11 cellular contexts compared by ENCODE assay signal in the genomic region with DNA sequence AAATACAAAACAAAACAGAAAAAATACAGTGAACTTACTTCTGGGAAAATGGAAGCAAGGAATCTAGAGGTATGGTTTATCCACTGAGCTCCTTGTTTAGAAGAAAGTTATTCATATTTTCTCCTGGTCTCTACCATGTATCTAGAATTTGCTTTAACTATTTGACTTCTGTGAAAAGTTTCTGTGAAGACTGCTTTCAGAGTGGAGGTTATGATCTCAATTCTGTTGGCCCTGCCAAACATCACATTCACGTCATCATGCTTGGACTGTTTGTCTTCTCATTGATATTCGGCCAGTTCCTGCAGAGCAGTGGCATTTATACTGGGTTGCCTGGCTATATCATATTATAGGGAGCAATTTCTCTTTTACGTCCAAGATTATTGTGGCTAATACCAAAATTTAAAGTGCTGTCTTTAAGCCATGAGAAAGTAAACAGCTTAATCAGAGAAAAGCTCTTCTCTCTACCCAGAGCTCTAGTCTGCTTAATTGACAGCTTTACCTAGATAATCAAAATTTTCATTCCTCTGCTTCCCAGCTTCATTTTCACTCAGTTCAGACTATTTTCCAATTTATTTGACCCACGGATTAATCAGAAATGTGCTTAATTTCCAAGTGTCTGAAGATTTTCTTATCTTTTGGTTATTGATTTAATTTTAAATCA. TPM values are rescaled to one million over a fixed set of nuclear protein-coding genes. Genes with fewer than 3 reads are reported as not detected.
DNase-seq lines count a peak whose midpoint lies in the region; ATAC-seq, FAIRE-seq and TF ChIP-seq lines count a peak whose summit lies in the region.
"Had no signal": no experiment of that assay in that cellular context is flagged by ENCODE, and none has a peak within 500 bp of the region (broad histone marks: within the 10 kb centered on the region; RNA-seq: fewer than 3 reads in every experiment).

A gene with protein sequence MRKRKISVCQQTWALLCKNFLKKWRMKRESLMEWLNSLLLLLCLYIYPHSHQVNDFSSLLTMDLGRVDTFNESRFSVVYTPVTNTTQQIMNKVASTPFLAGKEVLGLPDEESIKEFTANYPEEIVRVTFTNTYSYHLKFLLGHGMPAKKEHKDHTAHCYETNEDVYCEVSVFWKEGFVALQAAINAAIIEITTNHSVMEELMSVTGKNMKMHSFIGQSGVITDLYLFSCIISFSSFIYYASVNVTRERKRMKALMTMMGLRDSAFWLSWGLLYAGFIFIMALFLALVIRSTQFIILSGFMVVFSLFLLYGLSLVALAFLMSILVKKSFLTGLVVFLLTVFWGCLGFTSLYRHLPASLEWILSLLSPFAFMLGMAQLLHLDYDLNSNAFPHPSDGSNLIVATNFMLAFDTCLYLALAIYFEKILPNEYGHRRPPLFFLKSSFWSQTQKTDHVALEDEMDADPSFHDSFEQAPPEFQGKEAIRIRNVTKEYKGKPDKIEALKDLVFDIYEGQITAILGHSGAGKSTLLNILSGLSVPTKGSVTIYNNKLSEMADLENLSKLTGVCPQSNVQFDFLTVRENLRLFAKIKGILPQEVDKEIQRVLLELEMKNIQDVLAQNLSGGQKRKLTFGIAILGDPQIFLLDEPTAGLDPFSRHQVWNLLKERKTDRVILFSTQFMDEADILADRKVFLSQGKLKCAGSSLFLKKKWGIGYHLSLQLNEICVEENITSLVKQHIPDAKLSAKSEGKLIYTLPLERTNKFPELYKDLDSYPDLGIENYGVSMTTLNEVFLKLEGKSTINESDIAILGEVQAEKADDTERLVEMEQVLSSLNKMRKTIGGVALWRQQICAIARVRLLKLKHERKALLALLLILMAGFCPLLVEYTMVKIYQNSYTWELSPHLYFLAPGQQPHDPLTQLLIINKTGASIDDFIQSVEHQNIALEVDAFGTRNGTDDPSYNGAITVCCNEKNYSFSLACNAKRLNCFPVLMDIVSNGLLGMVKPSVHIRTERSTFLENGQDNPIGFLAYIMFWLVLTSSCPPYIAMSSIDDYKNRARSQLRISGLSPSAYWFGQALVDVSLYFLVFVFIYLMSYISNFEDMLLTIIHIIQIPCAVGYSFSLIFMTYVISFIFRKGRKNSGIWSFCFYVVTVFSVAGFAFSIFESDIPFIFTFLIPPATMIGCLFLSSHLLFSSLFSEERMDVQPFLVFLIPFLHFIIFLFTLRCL (N-terminal part only) (minus strand): TSS at position 212 of the 661 bp plus-strand sequence. CDS start 13,358 bp downstream, outside the sequence.

- H3K9ac ChIP-seq in IMR-90 (ENCODE audit: low read depth, low read length) (peak within 1 kb of the TSS; percentile 78), endothelial cell of umbilical vein (replicated peaks; ENCODE audit: extremely low read depth, insufficient read depth, low read length) (no peak within 1 kb of the TSS), mesenchymal stem cell (ENCODE audit: low read length) (peak within 1 kb of the TSS; percentile 95), subcutaneous abdominal adipose tissue (ENCODE audit: low read length in 5 of 5) (peak within 1 kb of the TSS in 4 of 5 donors; percentile 21 to 71 (median 52))

- H3K9me3 ChIP-seq in IMR-90 (ENCODE audit: control insufficient read depth, insufficient read depth, low read length) (no peaks in the 10 kb centered on the region), endothelial cell of umbilical vein (replicated peaks; ENCODE audit: control insufficient read depth, insufficient read depth, low read length) (no peaks in the 10 kb centered on the region), mesenchymal stem cell (ENCODE audit: control insufficient read depth, low read length) (no peaks in the 10 kb centered on the region), subcutaneous abdominal adipose tissue (ENCODE audit: control insufficient read depth in 5 of 5, low read length in 5 of 5) (no peaks in the 10 kb centered on the region)

- dilution Hi-C loops in IMR-90 (cut with HindIII; ENCODE audit: low sequenced_read_pairs, unreplicated experiment): no loop called here
- dilution Hi-C loops in endothelial cell of umbilical vein (cut with MboI; ENCODE audit: extremely low pct_ligation_motif_present, low sequenced_read_pairs): no loop called here

- no peak within 1 kb of the TSS for H2AK5ac ChIP-seq in IMR-90 (ENCODE audit: low read depth, low read length)
- H2AK5ac ChIP-seq in mesenchymal stem cell (ENCODE audit: low read length, severe bottlenecking): no peak within 1 kb of the TSS

- H3K56ac ChIP-seq in IMR-90 (ENCODE audit: extremely low read depth, insufficient read depth, low read length): no peak within 1 kb of the TSS

- H2BK15ac ChIP-seq in IMR-90 (ENCODE audit: low read depth, low read length) (no peak within 1 kb of the TSS), mesenchymal stem cell (ENCODE audit: low read depth, poor library complexity, severe bottlenecking) (no peak within 1 kb of the TSS)

- H3K27me3 ChIP-seq in IMR-90 (ENCODE audit: control insufficient read depth, insufficient read depth, low read length) (no peaks in the 10 kb centered on the region), endothelial cell of umbilical vein (ENCODE audit: control insufficient read depth in 2 of 2, insufficient read depth in 2 of 2, low read length in 2 of 2) (peaks cover 0 to 2% of the 10 kb centered on the region in 2 experiments), mesenchymal stem cell (ENCODE audit: control insufficient read depth in 1 of 2, insufficient read depth in 1 of 2, low read length in 2 of 2) (no peaks in the 10 kb centered on the region), subcutaneous abdominal adipose tissue (ENCODE audit: control insufficient read depth in 5 of 5, insufficient read depth in 4 of 5, low read length in 5 of 5) (no peaks in the 10 kb centered on the region)

- H3K27ac ChIP-seq in IMR-90 (ENCODE audit: insufficient read depth, low read length) (peak within 1 kb of the TSS; percentile 85; the same call in 1 of the 2 replicates), endothelial cell of umbilical vein (ENCODE audit: insufficient read depth, low read depth, low read length) (no peak within 1 kb of the TSS), mesenchymal stem cell (ENCODE audit: low read length, poor library complexity, severe bottlenecking) (no peak within 1 kb of the TSS), subcutaneous abdominal adipose tissue (ENCODE audit: low read depth, low read length) (peak within 1 kb of the TSS; percentile 18)

- no peak for TF ChIP-seq CTCF in IMR-90 (conservative IDR thresholded peaks at IDR 0.05; ENCODE audit: low read depth, low read length)
- no peak for TF ChIP-seq CTCF in endothelial cell of umbilical vein (IDR thresholded peaks at IDR 0.05; ENCODE audit: extremely low read depth in 1 of 2, insufficient read depth in 1 of 2, low read depth in 1 of 2, low read length in 2 of 2)

- H3K27ac Mint-ChIP-seq in activated T-helper 17 cell treated with anti-CD3 and anti-CD28 coated beads, Interleukin-2, amount 50 U/mL, for 72 hours: no peak within 1 kb of the TSS
- H3K27ac Mint-ChIP-seq: activated CD4-positive, alpha-beta T cell treated with anti-CD3 and anti-CD28 coated beads for 36 hours had no signal

- peak within 1 kb of the TSS; percentile 94 for H4K5ac ChIP-seq in IMR-90 (ENCODE audit: low read depth, low read length)

- no peak within 1 kb of the TSS for H2BK12ac ChIP-seq in mesenchymal stem cell (ENCODE audit: low read length in 2 of 2)

- no peak for TF ChIP-seq POLR2A in IMR-90 (IDR thresholded peaks at IDR 0.05; ENCODE audit: low read depth, low read length)
- TF ChIP-seq POLR2A in endothelial cell of umbilical vein (IDR thresholded peaks at IDR 0.05; ENCODE audit: low read depth, low read length): no peak

- peak within 1 kb of the TSS; percentile 13; the same call in 1 of the 2 replicates for H4K91ac ChIP-seq in IMR-90 (ENCODE audit: insufficient read depth, low read depth, low read length)
- H4K91ac ChIP-seq in mesenchymal stem cell (ENCODE audit: low read length): no peak within 1 kb of the TSS

- no peak for TF ChIP-seq RAD21 in IMR-90 (IDR thresholded peaks at IDR 0.05; ENCODE audit: low read length)

- no peak within 1 kb of the TSS for H2AK9ac ChIP-seq in IMR-90 (replicated peaks; ENCODE audit: low read depth, low read length, poor library complexity)

- peak within 1 kb of the TSS; percentile 94 for H3K4me2 ChIP-seq in IMR-90 (ENCODE audit: low read depth, low read length)
- H3K4me2 ChIP-seq in endothelial cell of umbilical vein (ENCODE audit: insufficient read depth, low read length): no peak within 1 kb of the TSS
- no peak within 1 kb of the TSS for H3K4me2 ChIP-seq in mesenchymal stem cell (ENCODE audit: low read length, poor library complexity, severe bottlenecking)

- no peaks in the 10 kb centered on the region for H3K79me2 ChIP-seq in endothelial cell of umbilical vein (ENCODE audit: control insufficient read depth, insufficient read depth, low read length)

- FAIRE-seq in endothelial cell of umbilical vein (lab: Jason Lieb, UNC): no peak

- POLR2A ChIA-PET in IMR-90 (lab: Charles Lee; ENCODE audit: unreplicated experiment) (no interaction called here), endothelial cell of umbilical vein (lab: Charles Lee) (no interaction called here)

- no peak within 1 kb of the TSS for H3K23ac ChIP-seq in IMR-90 (ENCODE audit: low read depth, low read length)
- H3K23ac ChIP-seq in mesenchymal stem cell (ENCODE audit: low read length in 2 of 2): no peak within 1 kb of the TSS

- peak within 1 kb of the TSS; percentile 95 for H3K18ac ChIP-seq in IMR-90 (ENCODE audit: low read depth, low read length)
- H3K18ac ChIP-seq in mesenchymal stem cell (ENCODE audit: low read depth in 1 of 2, low read length in 2 of 2): no peak within 1 kb of the TSS

- no peak within 1 kb of the TSS for H2BK120ac ChIP-seq in IMR-90 (ENCODE audit: low read depth, low read length)
- no peak within 1 kb of the TSS for H2BK120ac ChIP-seq in mesenchymal stem cell (ENCODE audit: low read depth, low read length)

- H3K36me3 ChIP-seq in IMR-90 (ENCODE audit: control insufficient read depth, insufficient read depth, low read length) (no peaks in the 10 kb centered on the region), endothelial cell of umbilical vein (ENCODE audit: control insufficient read depth in 2 of 2, extremely low read depth in 1 of 2, insufficient read depth in 2 of 2, low read length in 2 of 2) (no peaks in the 10 kb centered on the region), mesenchymal stem cell (ENCODE audit: control insufficient read depth in 1 of 2, insufficient read depth in 2 of 2, low read depth in 1 of 2, low read length in 2 of 2) (no peaks in the 10 kb centered on the region), subcutaneous abdominal adipose tissue (ENCODE audit: control insufficient read depth in 5 of 5, insufficient read depth in 5 of 5, low read length in 5 of 5) (no peaks in the 10 kb centered on the region)

- peak; percentile 58 for DNase-seq in IMR-90
- peak; percentile 54 for DNase-seq in endothelial cell of umbilical vein (ENCODE audit: low read depth, low spot score)
- DNase-seq in mesenchymal stem cell: peak; percentile 18
- DNase-seq in NCI-H2081 (lab: John Stamatoyannopoulos, UW): no peak
- DNase-seq in activated gamma-delta T cell (lab: John Stamatoyannopoulos, UW): no peak
- DNase-seq: activated CD4-positive, alpha-beta T cell treated with anti-CD3 and anti-CD28 coated beads for 36 hours; DND-41 had no signal

- intact Hi-C loops in IMR-90 (cut with micrococcal nuclease) (no loop called here), endothelial cell of umbilical vein (cut with micrococcal nuclease) (no loop called here)

- CTCF ChIA-PET in IMR-90 (lab: Yijun Ruan, JAX): interaction anchor here (0.7 kb wide), 1 partner anchor 183 kb away, joined by 3 read pairs; no protein-coding TSS in a partner anchor
- CTCF ChIA-PET in endothelial cell of umbilical vein (lab: Charles Lee): interaction anchor here (0.8 to 1.6 kb wide), 7 partner anchors 10 to 183 kb away, joined by 3 to 4 read pairs (median 3); no protein-coding TSS in a partner anchor

- H3K4me3 ChIP-seq in IMR-90 (ENCODE audit: insufficient read depth, low read depth, low read length): peak within 1 kb of the TSS; percentile 46; the same call in 1 of the 2 replicates
- H3K4me3 ChIP-seq in endothelial cell of umbilical vein (replicated peaks in 1 of 3; ENCODE audit: insufficient read depth in 1 of 3, low read depth in 1 of 3, low read length in 3 of 3): no peak within 1 kb of the TSS
- peak within 1 kb of the TSS in 1 of 2 experiments; percentile 81 for H3K4me3 ChIP-seq in mesenchymal stem cell (ENCODE audit: insufficient read depth in 1 of 2, low read depth in 1 of 2, low read length in 2 of 2)
- H3K4me3 ChIP-seq in subcutaneous abdominal adipose tissue (ENCODE audit: low read depth in 1 of 5, low read length in 5 of 5): peak within 1 kb of the TSS; percentile 56 to 68 (median 64)

- H3K9me1 ChIP-seq in IMR-90 (ENCODE audit: insufficient read depth, low read length) (no peaks in the 10 kb centered on the region), endothelial cell of umbilical vein (replicated peaks; ENCODE audit: control insufficient read depth, extremely low read depth, insufficient read depth, low read length) (no peaks in the 10 kb centered on the region)

- H3K4ac ChIP-seq in IMR-90 (ENCODE audit: low read depth, low read length) (no peak within 1 kb of the TSS), mesenchymal stem cell (ENCODE audit: low read depth in 1 of 2, low read length in 2 of 2) (no peak within 1 kb of the TSS)

- H4K20me1 ChIP-seq in IMR-90 (ENCODE audit: insufficient read depth, low read length) (no peaks in the 10 kb centered on the region), endothelial cell of umbilical vein (replicated peaks; ENCODE audit: control insufficient read depth, extremely low read depth, insufficient read depth, low read length) (no peaks in the 10 kb centered on the region)

- no peak within 1 kb of the TSS for H2BK20ac ChIP-seq in IMR-90 (ENCODE audit: low read depth, low read length)

- BruUV-seq in IMR-90 (replicated peaks; lab: Mats Ljungman, UMichigan) (no TSS peak), endothelial cell of umbilical vein (replicated peaks; lab: Mats Ljungman, UMichigan) (no TSS peak)

- no peaks in the 10 kb centered on the region for H3K4me1 Mint-ChIP-seq in activated T-helper 17 cell treated with anti-CD3 and anti-CD28 coated beads, Interleukin-2, amount 50 U/mL, for 72 hours
- H3K4me1 Mint-ChIP-seq: activated CD4-positive, alpha-beta T cell treated with anti-CD3 and anti-CD28 coated beads for 36 hours had no signal

- no CpG with 5 or more reads among the region's 4 CpGs for WGBS in IMR-90 (ENCODE audit: extremely low coverage in 2 of 2, insufficient read length in 1 of 2), 2 experiments
- 87% methylated on average over 3 of the region's 4 CpGs for WGBS in mesenchymal stem cell

- in situ Hi-C loops in IMR-90 (cut with MboI; ENCODE audit: low sequenced_read_pairs): no loop called here

- H2BK5ac ChIP-seq in IMR-90 (ENCODE audit: low read depth, low read length, poor library complexity, severe bottlenecking) (peak within 1 kb of the TSS; percentile 39), mesenchymal stem cell (ENCODE audit: low read depth, low read length, poor library complexity, severe bottlenecking) (no peak within 1 kb of the TSS)

- no peak within 1 kb of the TSS for H2AFZ ChIP-seq in IMR-90 (replicated peaks; ENCODE audit: low read length, poor library complexity)
- peak within 1 kb of the TSS; percentile 33 for H2AFZ ChIP-seq in endothelial cell of umbilical vein (ENCODE audit: low read depth, low read length)
- H2AFZ ChIP-seq in mesenchymal stem cell (ENCODE audit: low read depth, low read length): no peak within 1 kb of the TSS

- H3K79me1 ChIP-seq in IMR-90 (ENCODE audit: low read depth in 1 of 2, low read length in 2 of 2): no peaks in the 10 kb centered on the region
- no peaks in the 10 kb centered on the region for H3K79me1 ChIP-seq in mesenchymal stem cell (replicated peaks; ENCODE audit: low read length, poor library complexity, severe bottlenecking)

- no peaks in the 10 kb centered on the region for H3K36me3 Mint-ChIP-seq in activated T-helper 17 cell treated with anti-CD3 and anti-CD28 coated beads, Interleukin-2, amount 50 U/mL, for 72 hours (ENCODE audit: low read depth)

- H3K4me1 ChIP-seq in IMR-90 (ENCODE audit: control insufficient read depth, insufficient read depth, low read length) (no peaks in the 10 kb centered on the region; the same call in 1 of the 2 replicates), endothelial cell of umbilical vein (ENCODE audit: control insufficient read depth, extremely low read depth, insufficient read depth, low read length) (no peaks in the 10 kb centered on the region), mesenchymal stem cell (ENCODE audit: control insufficient read depth, insufficient read depth, low read depth, low read length) (no peaks in the 10 kb centered on the region), subcutaneous abdominal adipose tissue (ENCODE audit: control insufficient read depth in 5 of 5, insufficient read depth in 5 of 5, low read length in 5 of 5) (peaks cover 0 to 21% (median 8%) of the 10 kb centered on the region in 5 donors)

- no peak within 1 kb of the TSS for H3K14ac ChIP-seq in IMR-90 (replicated peaks; ENCODE audit: low read depth, low read length)
- H3K14ac ChIP-seq in mesenchymal stem cell (ENCODE audit: low read length in 2 of 2): no peak within 1 kb of the TSS

- H3K4me3 Mint-ChIP-seq in activated T-helper 17 cell treated with anti-CD3 and anti-CD28 coated beads, Interleukin-2, amount 50 U/mL, for 72 hours: no peak within 1 kb of the TSS
- H3K4me3 Mint-ChIP-seq: activated CD4-positive, alpha-beta T cell treated with anti-CD3 and anti-CD28 coated beads for 36 hours had no signal

- peak; percentile 73 for ATAC-seq in IMR-90 (ENCODE audit: low read depth)
- ATAC-seq in GM21723 (IDR thresholded peaks at IDR 0.05; ENCODE audit: unreplicated experiment): no peak
- no peak for ATAC-seq in activated T-helper 17 cell treated with anti-CD3 and anti-CD28 coated beads, Interleukin-2, amount 50 U/mL, for 72 hours (replicated peaks)
- ATAC-seq: activated CD4-positive, alpha-beta T cell treated with anti-CD3 and anti-CD28 coated beads for 36 hours; Panc1 had no signal

- H3K9me3 Mint-ChIP-seq in activated T-helper 17 cell treated with anti-CD3 and anti-CD28 coated beads, Interleukin-2, amount 50 U/mL, for 72 hours: no peaks in the 10 kb centered on the region

- H3K27me3 Mint-ChIP-seq in activated T-helper 17 cell treated with anti-CD3 and anti-CD28 coated beads, Interleukin-2, amount 50 U/mL, for 72 hours: peaks cover 19% of the 10 kb centered on the region
- H3K27me3 Mint-ChIP-seq: activated CD4-positive, alpha-beta T cell treated with anti-CD3 and anti-CD28 coated beads for 36 hours had no signal

- H4K8ac ChIP-seq in IMR-90 (ENCODE audit: low read depth in 2 of 2, low read length in 2 of 2) (peak within 1 kb of the TSS; percentile 9 to 35; a peak in 2 of 4 replicates), mesenchymal stem cell (ENCODE audit: low read length) (no peak within 1 kb of the TSS)

RNA-seq across cellular contexts. Expression of the gene that starts here (rescaled TPM):
- 1.8 and 2.8 TPM in 2 replicates for total RNA-seq in IMR-90 (2012; rRNA removed)
- polyA plus RNA-seq in IMR-90 (2012; rRNA removed): 1.7 and 1.8 TPM in 2 replicates
- 0.23 and 0.35 TPM in 2 replicates for polyA plus RNA-seq in IMR-90 (2012; cell fraction: cytosol; rRNA removed)
- 1.9 and 7.8 TPM in 2 replicates for polyA plus RNA-seq in IMR-90 (2012; cell fraction: nucleus; rRNA removed; ENCODE audit: low replicate concordance)
- 0.60 and 1.7 TPM in 2 replicates for total RNA-seq in endothelial cell of umbilical vein
- 0.89 and 0.99 TPM in 2 replicates for polyA plus RNA-seq in endothelial cell of umbilical vein
- 0.52 and 0.59 TPM in 2 replicates for polyA plus RNA-seq in endothelial cell of umbilical vein (2011; cell fraction: cytosol; rRNA removed)
- 4.8 TPM in 2 replicates for polyA plus RNA-seq in endothelial cell of umbilical vein (2011; cell fraction: nucleus; rRNA removed)
- polyA plus RNA-seq in endothelial cell of umbilical vein (2012): 0.78 and 3.0 TPM in 2 replicates
- 1.5 and 3.3 TPM in 2 replicates for polyA minus RNA-seq in endothelial cell of umbilical vein
- 0.31 TPM for polyA minus RNA-seq in endothelial cell of umbilical vein (2011; cell fraction: cytosol; rRNA and poly(A)+ RNA removed)
- 3.1 and 6.2 TPM in 2 replicates for polyA minus RNA-seq in endothelial cell of umbilical vein (2011; cell fraction: nucleus; rRNA and poly(A)+ RNA removed)
- 1.0 TPM for polyA plus RNA-seq in mesenchymal stem cell (2013, experiment 1 of 2)
- 0.77 TPM for polyA plus RNA-seq in mesenchymal stem cell (2013, experiment 2 of 2)
- not detected for total RNA-seq in activated T-helper 17 cell treated with anti-CD3 and anti-CD28 coated beads, Interleukin-2, amount 50 U/mL, for 72 hours
- total RNA-seq: activated CD4-positive, alpha-beta T cell treated with anti-CD3 and anti-CD28 coated beads for 36 hours had no signal

Comparison
In these comparisons a context has a peak if more than half of its experiments do, and no peak if none do; other contexts are left out.
1. DNase-seq: peak in IMR-90 (single experiment), endothelial cell of umbilical vein (single experiment) and mesenchymal stem cell (single experiment); none in NCI-H2081 (0 of 2) and activated gamma-delta T cell (single experiment).
2. H3K27ac ChIP-seq: peak in IMR-90 (single experiment) and subcutaneous abdominal adipose tissue (single experiment); none in endothelial cell of umbilical vein (single experiment) and mesenchymal stem cell (single experiment).
3. H3K4me3 ChIP-seq: peak in IMR-90 (single experiment) and subcutaneous abdominal adipose tissue (5 of 5); none in endothelial cell of umbilical vein (0 of 3).